In genomic region chr9:98031169-98031568, GRCh38 we compare ENCODE assay signal across 26 cellular contexts. TPM values are rescaled to one million over a fixed set of nuclear protein-coding genes. Genes with fewer than 3 reads are reported as not detected.
DNase-seq lines count a peak whose midpoint lies in the region; ATAC-seq, FAIRE-seq and TF ChIP-seq lines count a peak whose summit lies in the region.
"Had no signal": no experiment of that assay in that cellular context is flagged by ENCODE, and none has a peak within 500 bp of the region (broad histone marks: within the 10 kb centered on the region; RNA-seq: fewer than 3 reads in every experiment).

No MANE protein-coding gene starts in this region.

- H3K27me3 ChIP-seq in Karpas-422 (ENCODE audit: low read length) (no peaks in the 10 kb centered on the region), K562 (ENCODE audit: control insufficient read depth in 2 of 2, insufficient read depth in 2 of 2, low read length in 2 of 2) (no peaks in the 10 kb centered on the region), suprapubic skin (no peaks in the 10 kb centered on the region), PC-9 (ENCODE audit: insufficient read depth, low read depth) (no peaks in the 10 kb centered on the region), MM.1S (replicated peaks; ENCODE audit: insufficient read depth, low read length) (no peaks in the 10 kb centered on the region)
- H3K27me3 ChIP-seq: BE2C, BLaER1 had no signal

- POLR2A ChIA-PET in A549 (lab: Yijun Ruan, JAX) (no interaction called here), HEK293 (lab: Yijun Ruan, JAX) (no interaction called here), K562 (lab: Yijun Ruan, JAX) (no interaction called here), PC-9 (lab: Charles Lee; ENCODE audit: unreplicated experiment) (interaction anchor here (0.6 kb wide), 1 partner anchor 91 kb away, joined by 3 read pairs; no protein-coding TSS in a partner anchor)

- H3K36me3 ChIP-seq in HEK293 (ENCODE audit: control insufficient read depth in 2 of 2, insufficient read depth in 1 of 2, low read length in 2 of 2): no peaks in the 10 kb centered on the region
- H3K36me3 ChIP-seq in Karpas-422 (ENCODE audit: insufficient read depth, low read length): 0 out of 2 replicates have a peak, but pooled peaks cover 8% of the 10 kb centered on the region
- no peaks in the 10 kb centered on the region for H3K36me3 ChIP-seq in K562 (ENCODE audit: control insufficient read depth, insufficient read depth, low read length)
- H3K36me3 ChIP-seq in suprapubic skin: no peaks in the 10 kb centered on the region
- no peaks in the 10 kb centered on the region for H3K36me3 ChIP-seq in PC-9 (ENCODE audit: low read depth)
- H3K36me3 ChIP-seq in MM.1S (replicated peaks; ENCODE audit: insufficient read depth, low read length): no peaks in the 10 kb centered on the region
- H3K36me3 ChIP-seq: BE2C, BLaER1 had no signal

- no peak for TF ChIP-seq RAD21 in A549 (conservative IDR thresholded peaks at IDR 0.05 in 1 of 2, IDR thresholded peaks at IDR 0.05 in 1 of 2)
- TF ChIP-seq RAD21 in K562 (CRISPR knock-in tag; conservative IDR thresholded peaks at IDR 0.05 in 1 of 2, IDR thresholded peaks at IDR 0.05 in 1 of 2): no peak

- no peaks in the 10 kb centered on the region for H3K9me3 ChIP-seq in A549
- no peaks in the 10 kb centered on the region for H3K9me3 ChIP-seq in HEK293 (ENCODE audit: control insufficient read depth, insufficient read depth, low read depth, low read length)
- no peaks in the 10 kb centered on the region for H3K9me3 ChIP-seq in Karpas-422 (ENCODE audit: low read length)
- no peaks in the 10 kb centered on the region for H3K9me3 ChIP-seq in K562 (replicated peaks; ENCODE audit: control insufficient read depth, insufficient read depth, low read depth, low read length)
- no peaks in the 10 kb centered on the region for H3K9me3 ChIP-seq in suprapubic skin
- no peaks in the 10 kb centered on the region for H3K9me3 ChIP-seq in PC-9 (ENCODE audit: insufficient read depth, low read depth)
- H3K9me3 ChIP-seq in MM.1S (replicated peaks; ENCODE audit: insufficient read depth, low read length): no peaks in the 10 kb centered on the region
- H3K9me3 ChIP-seq: BE2C, BLaER1 had no signal

- TF ChIP-seq POLR2A in A549 (IDR thresholded peaks at IDR 0.05; ENCODE audit: low read length) (no peak), K562 (conservative IDR thresholded peaks at IDR 0.05) (no peak), suprapubic skin (IDR thresholded peaks at IDR 0.05) (no peak)

- H3K79me2 ChIP-seq in Karpas-422 (ENCODE audit: low read length): no peaks in the 10 kb centered on the region
- H3K79me2 ChIP-seq in K562 (ENCODE audit: control insufficient read depth, insufficient read depth, low read length): no peaks in the 10 kb centered on the region
- H3K79me2 ChIP-seq in PC-9 (ENCODE audit: low read depth): no peaks in the 10 kb centered on the region
- H3K79me2 ChIP-seq in MM.1S (ENCODE audit: low read length): no peaks in the 10 kb centered on the region

- in situ Hi-C loops in K562 (cut with MboI): no loop called here

- H3F3A ChIP-seq in PC-9 (ENCODE audit: insufficient read depth, low read depth) (peaks cover 17% of the 10 kb centered on the region), MM.1S (ENCODE audit: insufficient read depth, low read length) (no peaks in the 10 kb centered on the region)

- intact Hi-C loops in K562 (cut with micrococcal nuclease): no loop called here
- intact Hi-C loops in PC-9 (cut with micrococcal nuclease; ENCODE audit: unreplicated experiment): no loop called here

- no peaks in the 10 kb centered on the region for H3K4me1 ChIP-seq in A549
- no peaks in the 10 kb centered on the region for H3K4me1 ChIP-seq in HEK293 (ENCODE audit: control insufficient read depth, insufficient read depth, low read length)
- H3K4me1 ChIP-seq in Karpas-422 (ENCODE audit: low read length): peaks cover 82% of the 10 kb centered on the region
- peaks cover 0 to 3% of the 10 kb centered on the region in 2 experiments; a peak in 3 of 5 replicates for H3K4me1 ChIP-seq in K562 (replicated peaks in 1 of 2; ENCODE audit: control insufficient read depth in 2 of 2, insufficient read depth in 2 of 2, low read length in 2 of 2)
- H3K4me1 ChIP-seq in suprapubic skin: peaks cover 6% of the 10 kb centered on the region
- peaks cover 15% of the 10 kb centered on the region for H3K4me1 ChIP-seq in PC-9 (replicated peaks; ENCODE audit: insufficient read depth)
- H3K4me1 ChIP-seq in MM.1S (ENCODE audit: low read length): no peaks in the 10 kb centered on the region

- CTCF ChIA-PET in A549 (lab: Yijun Ruan, JAX) (interaction anchor here (1.4 to 1.9 kb wide), 2 partner anchors 11 to 108 kb away, joined by 5 to 7 read pairs; no protein-coding TSS in a partner anchor), HEK293 (lab: Yijun Ruan, JAX) (interaction anchor here (1.2 kb wide), 1 partner anchor 15 kb away, joined by 4 read pairs; no protein-coding TSS in a partner anchor), K562 (lab: Yijun Ruan, JAX; ENCODE audit: low intra/inter-chr PET ratio) (no interaction called here), PC-9 (lab: Charles Lee) (no interaction called here)

- BruUV-seq in K562 (replicated peaks; lab: Mats Ljungman, UMichigan) (no TSS peak), PC-9 (replicated peaks; lab: Mats Ljungman, UMichigan) (no TSS peak)

- no peak for FAIRE-seq in A549 (lab: Jason Lieb, UNC)
- no peak for FAIRE-seq in K562 (lab: Jason Lieb, UNC)
- FAIRE-seq: G401.6, GM12891, GM19239 had no signal

- DNase-seq in A549 (ENCODE audit: low read depth in 1 of 2, low spot score in 1 of 2) (no peak), Karpas-422 (no peak), K562 (ENCODE audit: extremely low read depth in 1 of 4, low spot score in 3 of 4) (no peak), HT-29 (ENCODE audit: low spot score) (no peak), suprapubic skin (ENCODE audit: low spot score in 2 of 2) (no peak), PC-9 (no peak), MM.1S (no peak)
- DNase-seq: ACHN; BE2C; C1 segment of cervical spinal cord; CD4-positive, alpha-beta memory T cell; CD4-positive, CD25-positive, alpha-beta regulatory T cell; CD8-positive, alpha-beta memory T cell; COR-L47; DMS 273 treated with DMSO at 0.1 percent for 48 hours; DMS153; DMS53; DMS79; DND-41; GF-D8 had no signal

- H3K4me3 ChIP-seq in A549 (no peak overlapping the region), HEK293 (ENCODE audit: low read depth, low read length) (no peak overlapping the region), Karpas-422 (ENCODE audit: low read length) (peak overlapping the region; percentile 31; the same call in 1 of the 2 replicates), K562 (no peak overlapping the region), suprapubic skin (no peak overlapping the region), PC-9 (no peak overlapping the region), MM.1S (ENCODE audit: low read length) (no peak overlapping the region)
- H3K4me3 ChIP-seq: BLaER1 had no signal

- H3K9ac ChIP-seq in Karpas-422 (ENCODE audit: low read length) (peak overlapping the region; percentile 49), K562 (ENCODE audit: insufficient read depth in 1 of 2, low read depth in 2 of 2, low read length in 2 of 2) (no peak overlapping the region), MM.1S (ENCODE audit: low read length) (no peak overlapping the region)
- H3K9ac ChIP-seq: BLaER1 had no signal

- ATAC-seq in A549: no peak
- ATAC-seq in K562: no peak

- no peaks in the 10 kb centered on the region for H3K9me1 ChIP-seq in K562 (ENCODE audit: control insufficient read depth, insufficient read depth, low read length)

- TF ChIP-seq EP300 in A549 (IDR thresholded peaks at IDR 0.05): no peak
- TF ChIP-seq EP300 in K562 (IDR thresholded peaks at IDR 0.05; ENCODE audit: low read length): no peak
- no peak for TF ChIP-seq EP300 in suprapubic skin (IDR thresholded peaks at IDR 0.05)

- TF ChIP-seq CTCF in A549 (IDR thresholded peaks at IDR 0.05): no peak
- no peak for TF ChIP-seq CTCF in HEK293 (tag by site-specific recombination; IDR thresholded peaks at IDR 0.05)
- TF ChIP-seq CTCF in K562 (IDR thresholded peaks at IDR 0.05 in 2 of 3, conservative IDR thresholded peaks at IDR 0.05 in 1 of 3; ENCODE audit: insufficient read depth in 2 of 3, low read depth in 1 of 3, low read length in 3 of 3): no peak
- TF ChIP-seq CTCF in suprapubic skin (IDR thresholded peaks at IDR 0.05): no peak
- TF ChIP-seq CTCF in PC-9 (conservative IDR thresholded peaks at IDR 0.05): no peak
- no peak for TF ChIP-seq CTCF in MM.1S (IDR thresholded peaks at IDR 0.05; ENCODE audit: low read length)

- no peak overlapping the region for H3K27ac ChIP-seq in A549
- no peak overlapping the region for H3K27ac ChIP-seq in HEK293 (ENCODE audit: extremely low read depth, low read depth, low read length)
- peak overlapping the region; percentile 97 for H3K27ac ChIP-seq in Karpas-422 (ENCODE audit: low read length)
- H3K27ac ChIP-seq in K562 (ENCODE audit: extremely low read depth, low read depth, low read length): no peak overlapping the region
- H3K27ac ChIP-seq in suprapubic skin: no peak overlapping the region
- no peak overlapping the region for H3K27ac ChIP-seq in PC-9
- H3K27ac ChIP-seq in MM.1S (ENCODE audit: low read length): no peak overlapping the region
- H3K27ac ChIP-seq: 22Rv1, BLaER1 had no signal

- no peaks in the 10 kb centered on the region for H3K9me2 ChIP-seq in Karpas-422 (replicated peaks; ENCODE audit: insufficient read depth, low read length)
- H3K9me2 ChIP-seq in PC-9 (ENCODE audit: insufficient read depth): no peaks in the 10 kb centered on the region
- no peaks in the 10 kb centered on the region for H3K9me2 ChIP-seq in MM.1S (replicated peaks; ENCODE audit: insufficient read depth, low read length)

- H4K20me1 ChIP-seq in Karpas-422 (ENCODE audit: insufficient read depth, low read depth, low read length): no peaks in the 10 kb centered on the region
- H4K20me1 ChIP-seq in K562 (replicated peaks; ENCODE audit: control insufficient read depth, insufficient read depth, low read length): no peaks in the 10 kb centered on the region
- H4K20me1 ChIP-seq in PC-9 (ENCODE audit: insufficient read depth): no peaks in the 10 kb centered on the region
- H4K20me1 ChIP-seq in MM.1S (ENCODE audit: insufficient read depth, low read length): no peaks in the 10 kb centered on the region
- H4K20me1 ChIP-seq: BLaER1 had no signal

- no peak overlapping the region for H2AFZ ChIP-seq in Karpas-422 (ENCODE audit: low read length)
- no peak overlapping the region for H2AFZ ChIP-seq in K562 (ENCODE audit: low read depth, low read length)
- H2AFZ ChIP-seq in PC-9: no peak overlapping the region
- H2AFZ ChIP-seq in MM.1S (ENCODE audit: low read length): no peak overlapping the region

- no peak overlapping the region for H3K4me2 ChIP-seq in A549
- peak overlapping the region; percentile 73 for H3K4me2 ChIP-seq in Karpas-422 (ENCODE audit: low read depth, low read length, poor library complexity, severe bottlenecking)
- no peak overlapping the region for H3K4me2 ChIP-seq in K562 (ENCODE audit: insufficient read depth, low read length)
- no peak overlapping the region for H3K4me2 ChIP-seq in PC-9
- H3K4me2 ChIP-seq in MM.1S (ENCODE audit: low read depth, low read length): no peak overlapping the region
- H3K4me2 ChIP-seq: BLaER1 had no signal

RNA-seq across cellular contexts. Expression of gene NANS, which starts 25.4 kb away (rescaled TPM):
- 66.6 and 70.2 TPM in 2 replicates for polyA plus RNA-seq in A549 (2011; rRNA removed)
- 61.8 and 67.8 TPM in 2 replicates for polyA plus RNA-seq in A549 (2012; cell fraction: cytosol; rRNA removed)
- 43.6 and 58.5 TPM in 2 replicates for polyA plus RNA-seq in A549 (2012; cell fraction: nucleus; rRNA removed)
- 53.3 to 58.2 TPM (median 56.8 TPM) in 3 replicates for polyA plus RNA-seq in A549 (2017; fragmentation: RNase III; extraction: RNeasy Plus Mini Kit Qiagen cat#74134 plus additional on column Dnase treatment)
- 43.5 and 51.4 TPM in 2 replicates for polyA minus RNA-seq in A549 (2011; rRNA and poly(A)+ RNA removed)
- total RNA-seq in Karpas-422 (2014; rRNA removed; shearing (Covaris generic); ENCODE audit: low replicate concordance): 77.9 and 135 TPM in 2 replicates
- total RNA-seq in K562 (2011; cell fraction: chromatin; rRNA removed; ENCODE audit: low replicate concordance): 95.6 and 146 TPM in 2 replicates
- 97.0 and 106 TPM in 2 replicates for total RNA-seq in K562 (2011; cell fraction: nucleolus; rRNA removed)
- total RNA-seq in K562 (2011; cell fraction: nucleoplasm; rRNA removed): 94.6 and 118 TPM in 2 replicates
- total RNA-seq in K562 (2014; rRNA removed): 181 and 197 TPM in 2 replicates
- total RNA-seq in K562 (2014; rRNA removed; fragmentation: Illumina TruSeq; extraction: Trizol): 124 and 133 TPM in 2 replicates
- 151 and 156 TPM in 2 replicates for total RNA-seq in K562 (2015; rRNA removed; fragmentation: Illumina TruSeq; extraction: Trizol)
- 127 and 133 TPM in 2 replicates for total RNA-seq in K562 (2021)
- polyA plus RNA-seq in K562 (2011; rRNA removed): 124 and 143 TPM in 2 replicates
- 138 and 150 TPM in 2 replicates for polyA plus RNA-seq in K562 (2011; cell fraction: cytosol; rRNA removed)
- 49.2 and 61.9 TPM in 2 replicates for polyA plus RNA-seq in K562 (2011; cell fraction: nucleus; rRNA removed)
- 189 and 211 TPM in 2 replicates for polyA plus RNA-seq in K562 (2012)
- polyA plus RNA-seq in K562 (2014; fragmentation: Illumina TruSeq; extraction: Trizol): 137 TPM in 2 replicates
- polyA plus RNA-seq in K562 (2014; fragmentation: Nextera tagmentation; extraction: Ambion mirVana): 10 to 100 TPM; 37.1 to 64.3 TPM
- polyA plus RNA-seq in K562 (2014; rRNA removed): 127 and 141 TPM in 2 replicates
- 139 and 167 TPM in 2 replicates for polyA minus RNA-seq in K562 (2011; rRNA and poly(A)+ RNA removed)
- polyA minus RNA-seq in K562 (2011; cell fraction: cytosol; rRNA and poly(A)+ RNA removed): 63.5 and 72.7 TPM in 2 replicates
- polyA minus RNA-seq in K562 (2011; cell fraction: nucleus; rRNA and poly(A)+ RNA removed): 26.9 and 42.3 TPM in 2 replicates
- 122 and 125 TPM in 2 replicates for total RNA-seq in HT-29 (2014; rRNA removed; shearing (Covaris generic))
- 10 to 100 TPM; 35.0 to 49.6 (median 45.2) TPM for total RNA-seq in suprapubic skin
- 74.6 and 84.9 TPM in 2 replicates for total RNA-seq in PC-9 (2021)

RNA-seq across cellular contexts. Expression of gene ANP32B, which starts 48.0 kb away (rescaled TPM):
- polyA plus RNA-seq in A549 (2011; rRNA removed): 97.0 and 127 TPM in 2 replicates
- polyA plus RNA-seq in A549 (2012; cell fraction: cytosol; rRNA removed): 49.0 and 58.8 TPM in 2 replicates
- 12.9 and 16.1 TPM in 2 replicates for polyA plus RNA-seq in A549 (2012; cell fraction: nucleus; rRNA removed)
- polyA plus RNA-seq in A549 (2017; fragmentation: RNase III; extraction: RNeasy Plus Mini Kit Qiagen cat#74134 plus additional on column Dnase treatment): 346 to 360 TPM (median 350 TPM) in 3 replicates
- polyA minus RNA-seq in A549 (2011; rRNA and poly(A)+ RNA removed): 24.4 and 30.3 TPM in 2 replicates
- total RNA-seq in Karpas-422 (2014; rRNA removed; shearing (Covaris generic); ENCODE audit: low replicate concordance): 29.1 and 76.3 TPM in 2 replicates
- 103 and 181 TPM in 2 replicates for total RNA-seq in K562 (2011; cell fraction: chromatin; rRNA removed; ENCODE audit: low replicate concordance)
- total RNA-seq in K562 (2011; cell fraction: nucleolus; rRNA removed): 53.9 and 79.2 TPM in 2 replicates
- 96.2 and 106 TPM in 2 replicates for total RNA-seq in K562 (2011; cell fraction: nucleoplasm; rRNA removed)
- total RNA-seq in K562 (2014; rRNA removed): 90.3 and 90.7 TPM in 2 replicates
- 80.3 and 96.1 TPM in 2 replicates for total RNA-seq in K562 (2014; rRNA removed; fragmentation: Illumina TruSeq; extraction: Trizol)
- 68.9 and 78.4 TPM in 2 replicates for total RNA-seq in K562 (2015; rRNA removed; fragmentation: Illumina TruSeq; extraction: Trizol)
- 384 and 454 TPM in 2 replicates for total RNA-seq in K562 (2021)
- polyA plus RNA-seq in K562 (2011; rRNA removed): 135 and 147 TPM in 2 replicates
- 19.4 and 46.5 TPM in 2 replicates for polyA plus RNA-seq in K562 (2011; cell fraction: cytosol; rRNA removed)
- 41.5 and 53.7 TPM in 2 replicates for polyA plus RNA-seq in K562 (2011; cell fraction: nucleus; rRNA removed)
- 595 and 725 TPM in 2 replicates for polyA plus RNA-seq in K562 (2012)
- 711 and 815 TPM in 2 replicates for polyA plus RNA-seq in K562 (2014; fragmentation: Illumina TruSeq; extraction: Trizol)
- 100 to 1,000 TPM in 1 of 2 experiments, 10 to 100 TPM in 1; 87.2 to 141 TPM for polyA plus RNA-seq in K562 (2014; fragmentation: Nextera tagmentation; extraction: Ambion mirVana)
- polyA plus RNA-seq in K562 (2014; rRNA removed): 331 and 380 TPM in 2 replicates
- polyA minus RNA-seq in K562 (2011; rRNA and poly(A)+ RNA removed): 117 and 146 TPM in 2 replicates
- polyA minus RNA-seq in K562 (2011; cell fraction: cytosol; rRNA and poly(A)+ RNA removed): 105 and 106 TPM in 2 replicates
- 31.2 and 52.8 TPM in 2 replicates for polyA minus RNA-seq in K562 (2011; cell fraction: nucleus; rRNA and poly(A)+ RNA removed)
- 11.5 and 22.7 TPM in 2 replicates for total RNA-seq in HT-29 (2014; rRNA removed; shearing (Covaris generic))
- 10 to 100 TPM; 34.8 to 71.6 (median 59.1) TPM for total RNA-seq in suprapubic skin
- total RNA-seq in PC-9 (2021): 280 and 284 TPM in 2 replicates

Comparison
In these comparisons a context has a peak if more than half of its experiments do, and no peak if none do; other contexts are left out.
1. CTCF ChIA-PET loops: an anchor here in A549 (1.4 to 1.9 kb wide) and HEK293 (1.2 kb wide); none called in K562 and PC-9.